In the genomic region with DNA sequence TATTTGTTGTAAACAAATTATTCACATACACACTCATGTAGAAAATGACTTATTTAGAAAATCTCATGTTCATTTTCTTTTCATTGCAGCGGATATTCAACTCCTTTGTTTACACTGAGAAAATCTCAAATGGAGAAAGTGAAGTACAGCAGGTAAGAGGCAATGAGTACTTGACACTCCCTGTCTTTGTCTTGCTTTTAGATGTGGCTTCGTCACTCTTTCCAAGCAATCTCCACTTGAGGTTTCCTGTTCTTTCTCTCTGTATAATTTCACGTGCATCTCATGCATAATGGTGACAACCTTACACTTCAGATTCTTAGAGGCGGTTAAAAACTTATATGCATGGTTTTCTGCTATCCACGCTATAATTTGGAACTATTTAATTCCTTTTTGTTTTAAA, we compare ENCODE assay signal across 15 cellular contexts.
A peak's percentile ranks its signal among the peaks of the same experiment; 100 is the strongest.
DNase-seq lines count a peak whose midpoint lies in the region; ATAC-seq lines count a peak whose summit lies in the region.
"Had no signal": no experiment of that assay in that cellular context is flagged by ENCODE, and none has a peak within 500 bp of the region (broad histone marks: within the 10 kb centered on the region; RNA-seq: fewer than 3 reads in every experiment).

No MANE protein-coding gene starts in this region.

- no peaks in the 10 kb centered on the region for H3K9me3 Mint-ChIP-seq in activated naive CD8-positive, alpha-beta T cell (ENCODE audit: low read depth)
- H3K9me3 Mint-ChIP-seq: effector memory CD8-positive, alpha-beta T cell had no signal

- no peak overlapping the region for H3K4me3 ChIP-seq in aorta (ENCODE audit: low read length in 2 of 2)
- H3K4me3 ChIP-seq: smooth muscle cell had no signal

- no peaks in the 10 kb centered on the region for H3K27me3 Mint-ChIP-seq in activated naive CD8-positive, alpha-beta T cell

- peak overlapping the region; percentile 11 for H3K4me3 Mint-ChIP-seq in activated naive CD8-positive, alpha-beta T cell
- H3K4me3 Mint-ChIP-seq: effector memory CD8-positive, alpha-beta T cell had no signal

- DNase-seq in stimulated activated CD4-positive, alpha-beta T cell treated with anti-CD3 and anti-CD28 coated beads, Interleukin-2, amount 100 ng/mL, for 4 hours (ENCODE audit: low read depth) = peak; percentile 9
- DNase-seq in stimulated activated CD4-positive, alpha-beta T cell treated with anti-CD3 and anti-CD28 coated beads, Interleukin-15, amount 100 ng/mL, for 24 hours = no peak
- DNase-seq in NCI-H1436 treated with DMSO at 0.1 percent for 48 hours (lab: John Stamatoyannopoulos, UW) (peak; percentile 42), pons (ENCODE audit: low spot score) (no peak), MV-4-11 (lab: John Stamatoyannopoulos, UW) (no peak), aorta (no peak)
- DNase-seq: activated CD4-positive, CD25-positive, alpha-beta regulatory T cell treated with anti-CD3 and anti-CD28 coated beads, Interleukin-2, amount 50 U/mL, for 72 hours; activated gamma-delta T cell treated with Interleukin-2 at 50 U/mL for 16 hours; effector memory CD8-positive, alpha-beta T cell; HCEC 1CT; hippocampal formation; RPMI8226 had no signal

- no peaks in the 10 kb centered on the region for H3K9me3 ChIP-seq in aorta (ENCODE audit: control insufficient read depth, low read length)

- H3K27me3 ChIP-seq in aorta (ENCODE audit: control insufficient read depth in 1 of 2, insufficient read depth in 2 of 2, low read length in 1 of 2) = no peaks in the 10 kb centered on the region

- peaks cover 48% of the 10 kb centered on the region for H3K4me1 Mint-ChIP-seq in activated naive CD8-positive, alpha-beta T cell (ENCODE audit: low read depth)

- H3K27ac ChIP-seq in aorta (ENCODE audit: low read depth in 1 of 2, low read length in 2 of 2) = no peak overlapping the region
- H3K27ac ChIP-seq: C4-2B had no signal

- intact Hi-C loops in aorta (cut with DNase I) = no loop called here

- no peaks in the 10 kb centered on the region for H3K36me3 ChIP-seq in aorta (ENCODE audit: control insufficient read depth in 1 of 2, insufficient read depth in 2 of 2, low read length in 1 of 2)

- H3K4me1 ChIP-seq in aorta (ENCODE audit: control insufficient read depth in 1 of 2, insufficient read depth in 2 of 2, low read length in 2 of 2) = peaks cover 0 to 2% of the 10 kb centered on the region in 2 donors

- H3K27ac Mint-ChIP-seq in activated naive CD8-positive, alpha-beta T cell = peak overlapping the region; percentile 38
- H3K27ac Mint-ChIP-seq: effector memory CD8-positive, alpha-beta T cell had no signal

- WGBS in aorta, 2 donors = 94 to 95% methylated on average over 5 of the region's 5 CpGs

- no peaks in the 10 kb centered on the region for H3K36me3 Mint-ChIP-seq in activated naive CD8-positive, alpha-beta T cell

- no peak for ATAC-seq in aorta (ENCODE audit: low FRiP score)
- ATAC-seq: effector memory CD8-positive, alpha-beta T cell had no signal

Comparison
In these comparisons a context has a peak if more than half of its experiments do, and no peak if none do; other contexts are left out.
1. DNase-seq: peak in stimulated activated CD4-positive, alpha-beta T cell treated with anti-CD3 and anti-CD28 coated beads, Interleukin-2, amount 100 ng/mL, for 4 hours (single experiment) and NCI-H1436 treated with DMSO at 0.1 percent for 48 hours (single experiment); none in stimulated activated CD4-positive, alpha-beta T cell treated with anti-CD3 and anti-CD28 coated beads, Interleukin-15, amount 100 ng/mL, for 24 hours (single experiment), pons (single experiment), MV-4-11 (single experiment) and aorta (0 of 2).